ENCODE assay signal across 1 cellular context in the genomic region with DNA sequence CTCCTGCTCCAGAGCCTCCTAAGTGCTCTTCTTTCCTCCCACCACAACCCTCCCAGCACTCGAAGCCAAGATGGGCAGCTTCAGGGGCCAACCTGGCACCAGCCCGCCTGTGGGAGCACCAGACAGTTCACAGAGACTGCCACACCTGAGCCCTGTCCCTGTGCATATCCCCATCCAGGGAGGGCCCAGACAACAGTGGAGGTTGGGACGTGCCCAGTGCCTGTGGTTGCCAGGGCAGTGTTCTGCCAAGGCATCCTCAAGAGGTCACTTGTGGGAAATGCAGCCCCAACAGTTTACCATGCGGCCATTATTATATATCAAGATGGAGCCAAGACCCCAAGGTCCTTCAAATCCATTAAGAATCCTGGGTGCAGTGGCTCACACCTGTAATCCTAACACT.
TF ChIP-seq lines count a peak whose summit lies in the region.

No MANE protein-coding gene starts in this region.

TF ChIP-seq in IMR-90, 13 proteins besides CTCF, POLR2A, EP300 and RAD21 (continued from another document):
- TF ChIP-seq, protein P1, sequence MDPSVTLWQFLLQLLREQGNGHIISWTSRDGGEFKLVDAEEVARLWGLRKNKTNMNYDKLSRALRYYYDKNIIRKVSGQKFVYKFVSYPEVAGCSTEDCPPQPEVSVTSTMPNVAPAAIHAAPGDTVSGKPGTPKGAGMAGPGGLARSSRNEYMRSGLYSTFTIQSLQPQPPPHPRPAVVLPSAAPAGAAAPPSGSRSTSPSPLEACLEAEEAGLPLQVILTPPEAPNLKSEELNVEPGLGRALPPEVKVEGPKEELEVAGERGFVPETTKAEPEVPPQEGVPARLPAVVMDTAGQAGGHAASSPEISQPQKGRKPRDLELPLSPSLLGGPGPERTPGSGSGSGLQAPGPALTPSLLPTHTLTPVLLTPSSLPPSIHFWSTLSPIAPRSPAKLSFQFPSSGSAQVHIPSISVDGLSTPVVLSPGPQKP (IDR thresholded peaks at IDR 0.05; ENCODE audit: borderline replicate concordance, low read depth, low read length), result no peak
- TF ChIP-seq MAZ (IDR thresholded peaks at IDR 0.05; ENCODE audit: borderline replicate concordance, low read depth, low read length) (no peak), NFE2L2 (IDR thresholded peaks at IDR 0.05; ENCODE audit: low read depth, low read length) (no peak), FOS (IDR thresholded peaks at IDR 0.05; ENCODE audit: low read depth, low read length) (no peak), CHD1 (IDR thresholded peaks at IDR 0.05; ENCODE audit: low read depth, low read length) (no peak), SMC3 (IDR thresholded peaks at IDR 0.05; ENCODE audit: low read depth, low read length) (no peak), RCOR1 (IDR thresholded peaks at IDR 0.05; ENCODE audit: insufficient replicate concordance, low read length) (no peak), RFX5 (IDR thresholded peaks at IDR 0.05; ENCODE audit: low read depth, low read length) (no peak), MXI1 (IDR thresholded peaks at IDR 0.05; ENCODE audit: borderline replicate concordance, low read depth, low read length) (no peak), MAFK (IDR thresholded peaks at IDR 0.05; ENCODE audit: low read depth, low read length) (no peak), CEBPB (IDR thresholded peaks at IDR 0.05; ENCODE audit: low read depth, low read length) (no peak)
- TF ChIP-seq, protein P2, sequence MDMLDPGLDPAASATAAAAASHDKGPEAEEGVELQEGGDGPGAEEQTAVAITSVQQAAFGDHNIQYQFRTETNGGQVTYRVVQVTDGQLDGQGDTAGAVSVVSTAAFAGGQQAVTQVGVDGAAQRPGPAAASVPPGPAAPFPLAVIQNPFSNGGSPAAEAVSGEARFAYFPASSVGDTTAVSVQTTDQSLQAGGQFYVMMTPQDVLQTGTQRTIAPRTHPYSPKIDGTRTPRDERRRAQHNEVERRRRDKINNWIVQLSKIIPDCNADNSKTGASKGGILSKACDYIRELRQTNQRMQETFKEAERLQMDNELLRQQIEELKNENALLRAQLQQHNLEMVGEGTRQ (IDR thresholded peaks at IDR 0.05; ENCODE audit: low read depth, low read length), result no peak
